18 cellular contexts compared by ENCODE assay signal in genomic region chr9:121292801-121293241, GRCh38. TPM values are rescaled to one million over a fixed set of nuclear protein-coding genes. Genes with fewer than 3 reads are reported as not detected.
A peak's percentile ranks its signal among the peaks of the same experiment; 100 is the strongest.
DNase-seq lines count a peak whose midpoint lies in the region; ATAC-seq and TF ChIP-seq lines count a peak whose summit lies in the region.
"Had no signal": no experiment of that assay in that cellular context is flagged by ENCODE, and none has a peak within 500 bp of the region (broad histone marks: within the 10 kb centered on the region; RNA-seq: fewer than 3 reads in every experiment).

No MANE protein-coding gene starts in this region.

- H3K4me1 ChIP-seq in esophagus muscularis mucosa (peaks cover 92 to 100% (median 100%) of the 10 kb centered on the region in 4 donors), tibial artery (peaks cover 22 to 100% (median 83%) of the 10 kb centered on the region in 4 donors)

- H3K4me3 Mint-ChIP-seq in activated naive CD4-positive, alpha-beta T cell treated with anti-CD3 and anti-CD28 coated beads, Interleukin-2, amount 10 ng/mL, durations not matched to agents 7 days and 5 days: no peak overlapping the region
- H3K4me3 Mint-ChIP-seq in activated naive CD4-positive, alpha-beta T cell treated with anti-CD3 and anti-CD28 coated beads for 36 hours: no peak overlapping the region
- H3K4me3 Mint-ChIP-seq in stimulated activated effector memory CD8-positive, alpha-beta T cell treated with anti-CD3 and anti-CD28 coated beads, Interleukin-12 subunit alpha, Interleukin-12 subunit beta, amount 100 ng/mL, for 72 hours: no peak overlapping the region
- H3K4me3 Mint-ChIP-seq: CD14-positive monocyte; T-helper 1 cell treated with Interleukin-12 subunit alpha and Interleukin-12 subunit beta and Interleukin-4 antibody, amounts not matched to agents 30 μg/mL and 1 μg/mL, for 36 hours had no signal

- CTCF ChIA-PET in activated naive CD4-positive, alpha-beta T cell treated with anti-CD3 and anti-CD28 coated beads, Interleukin-2, amount 10 ng/mL, durations not matched to agents 7 days and 5 days (lab: Charles Lee): no interaction called here
- CTCF ChIA-PET in activated naive CD4-positive, alpha-beta T cell treated with anti-CD3 and anti-CD28 coated beads for 36 hours (lab: Charles Lee): no interaction called here

- no peak overlapping the region for H3K27ac Mint-ChIP-seq in activated naive CD4-positive, alpha-beta T cell treated with anti-CD3 and anti-CD28 coated beads, Interleukin-2, amount 10 ng/mL, durations not matched to agents 7 days and 5 days
- H3K27ac Mint-ChIP-seq in activated naive CD4-positive, alpha-beta T cell treated with anti-CD3 and anti-CD28 coated beads for 36 hours: no peak overlapping the region
- H3K27ac Mint-ChIP-seq in stimulated activated effector memory CD8-positive, alpha-beta T cell treated with anti-CD3 and anti-CD28 coated beads, Interleukin-12 subunit alpha, Interleukin-12 subunit beta, amount 100 ng/mL, for 72 hours: no peak overlapping the region
- H3K27ac Mint-ChIP-seq: progenitor cell of endocrine pancreas; T-helper 1 cell treated with Interleukin-12 subunit alpha and Interleukin-12 subunit beta and Interleukin-4 antibody, amounts not matched to agents 30 μg/mL and 1 μg/mL, for 36 hours had no signal

- H3K9me3 ChIP-seq in esophagus muscularis mucosa (no peaks in the 10 kb centered on the region), tibial artery (no peaks in the 10 kb centered on the region)

- peaks cover 0 to 9% (median 0%) of the 10 kb centered on the region in 4 donors for H3K36me3 ChIP-seq in esophagus muscularis mucosa
- peaks cover 0 to 8% (median 6%) of the 10 kb centered on the region in 3 donors for H3K36me3 ChIP-seq in tibial artery

- ATAC-seq in stimulated activated effector memory CD8-positive, alpha-beta T cell treated with anti-CD3 and anti-CD28 coated beads, Interleukin-12 subunit alpha, Interleukin-12 subunit beta, amount 100 ng/mL, for 72 hours: no peak
- ATAC-seq: esophagus mucosa had no signal

- TF ChIP-seq POLR2A in esophagus muscularis mucosa (IDR thresholded peaks at IDR 0.05; ENCODE audit: low read depth): no peak

- no peaks in the 10 kb centered on the region for H3K9me3 Mint-ChIP-seq in activated naive CD4-positive, alpha-beta T cell treated with anti-CD3 and anti-CD28 coated beads, Interleukin-2, amount 10 ng/mL, durations not matched to agents 7 days and 5 days
- H3K9me3 Mint-ChIP-seq in activated naive CD4-positive, alpha-beta T cell treated with anti-CD3 and anti-CD28 coated beads for 36 hours: no peaks in the 10 kb centered on the region
- H3K9me3 Mint-ChIP-seq in stimulated activated effector memory CD8-positive, alpha-beta T cell treated with anti-CD3 and anti-CD28 coated beads, Interleukin-12 subunit alpha, Interleukin-12 subunit beta, amount 100 ng/mL, for 72 hours: no peaks in the 10 kb centered on the region
- H3K9me3 Mint-ChIP-seq: T-helper 1 cell treated with Interleukin-12 subunit alpha and Interleukin-12 subunit beta and Interleukin-4 antibody, amounts not matched to agents 30 μg/mL and 1 μg/mL, for 36 hours had no signal

- no peaks in the 10 kb centered on the region for H3K4me1 Mint-ChIP-seq in activated naive CD4-positive, alpha-beta T cell treated with anti-CD3 and anti-CD28 coated beads, Interleukin-2, amount 10 ng/mL, durations not matched to agents 7 days and 5 days
- no peaks in the 10 kb centered on the region for H3K4me1 Mint-ChIP-seq in activated naive CD4-positive, alpha-beta T cell treated with anti-CD3 and anti-CD28 coated beads for 36 hours (ENCODE audit: low read depth)
- no peaks in the 10 kb centered on the region for H3K4me1 Mint-ChIP-seq in stimulated activated effector memory CD8-positive, alpha-beta T cell treated with anti-CD3 and anti-CD28 coated beads, Interleukin-12 subunit alpha, Interleukin-12 subunit beta, amount 100 ng/mL, for 72 hours

- H3K27ac ChIP-seq in esophagus muscularis mucosa (replicated peaks in 1 of 4) (peak overlapping the region; percentile 93 to 99 (median 95)), tibial artery (peak overlapping the region; percentile 92 to 95)

- peak overlapping the region in 1 of 4 donors; percentile 34 for H3K4me3 ChIP-seq in esophagus muscularis mucosa
- no peak overlapping the region for H3K4me3 ChIP-seq in tibial artery

- no peak for TF ChIP-seq EP300 in esophagus muscularis mucosa (IDR thresholded peaks at IDR 0.05)

- intact Hi-C loops in activated naive CD4-positive, alpha-beta T cell treated with anti-CD3 and anti-CD28 coated beads for 36 hours (cut with micrococcal nuclease): no loop called here
- intact Hi-C loops in esophagus muscularis mucosa (cut with DNase I) (no loop called here), tibial artery (cut with DNase I; ENCODE audit: low total_unique reads) (no loop called here)

- no peak for TF ChIP-seq CTCF in esophagus muscularis mucosa (IDR thresholded peaks at IDR 0.05)
- TF ChIP-seq CTCF in tibial artery (IDR thresholded peaks at IDR 0.05): no peak
- no peak for TF ChIP-seq CTCF in GM10266 (IDR thresholded peaks at IDR 0.05; ENCODE audit: control insufficient read depth, insufficient read depth, low read depth, missing control alignments)

- WGBS in esophagus muscularis mucosa: 67% methylated on average over 6 of the region's 6 CpGs

- peaks cover 7% of the 10 kb centered on the region for H3K27me3 Mint-ChIP-seq in activated naive CD4-positive, alpha-beta T cell treated with anti-CD3 and anti-CD28 coated beads, Interleukin-2, amount 10 ng/mL, durations not matched to agents 7 days and 5 days
- no peaks in the 10 kb centered on the region for H3K27me3 Mint-ChIP-seq in activated naive CD4-positive, alpha-beta T cell treated with anti-CD3 and anti-CD28 coated beads for 36 hours (ENCODE audit: low read depth)
- H3K27me3 Mint-ChIP-seq: progenitor cell of endocrine pancreas had no signal

- no peaks in the 10 kb centered on the region for H3K36me3 Mint-ChIP-seq in activated naive CD4-positive, alpha-beta T cell treated with anti-CD3 and anti-CD28 coated beads, Interleukin-2, amount 10 ng/mL, durations not matched to agents 7 days and 5 days
- H3K36me3 Mint-ChIP-seq in activated naive CD4-positive, alpha-beta T cell treated with anti-CD3 and anti-CD28 coated beads for 36 hours (ENCODE audit: low read depth): no peaks in the 10 kb centered on the region
- H3K36me3 Mint-ChIP-seq in stimulated activated effector memory CD8-positive, alpha-beta T cell treated with anti-CD3 and anti-CD28 coated beads, Interleukin-12 subunit alpha, Interleukin-12 subunit beta, amount 100 ng/mL, for 72 hours: no peaks in the 10 kb centered on the region

- peak; percentile 1 for DNase-seq in activated naive CD4-positive, alpha-beta T cell treated with anti-CD3 and anti-CD28 coated beads, Interleukin-2, amount 10 ng/mL, durations not matched to agents 7 days and 5 days
- no peak for DNase-seq in activated naive CD4-positive, alpha-beta T cell treated with anti-CD3 and anti-CD28 coated beads for 36 hours
- DNase-seq in esophagus muscularis mucosa (ENCODE audit: extremely low spot score) (no peak), nucleus accumbens (lab: John Stamatoyannopoulos, UW) (peak in 36 of 56 donors; percentile 24 to 80 (median 60)), tibial artery (peak in 1 of 2 donors; percentile 53), GM10266 (ENCODE audit: extremely low spot score) (no peak)
- DNase-seq in stimulated activated effector memory CD8-positive, alpha-beta T cell treated with anti-CD3 and anti-CD28 coated beads, Interleukin-12 subunit alpha, Interleukin-12 subunit beta, amount 100 ng/mL, for 72 hours (ENCODE audit: low spot score in 2 of 2): no peak
- no peak for DNase-seq in stimulated activated CD4-positive, alpha-beta T cell treated with anti-CD3 and anti-CD28 coated beads, Interleukin-2, amount 100 ng/mL, for 24 hours
- DNase-seq: 8988T; activated CD4-positive, CD25-positive, alpha-beta regulatory T cell; activated effector memory CD4-positive, alpha-beta T cell treated with anti-CD3 and anti-CD28 coated beads, Interleukin-2, amount 50 U/mL, for 16 hours; dermis blood vessel endothelial cell; NCI-H1930; NCI-H446 had no signal

- H3K27me3 ChIP-seq in esophagus muscularis mucosa: no peaks in the 10 kb centered on the region
- H3K27me3 ChIP-seq in tibial artery: no peaks in the 10 kb centered on the region

RNA-seq across cellular contexts. Expression of gene GSN, which starts 24.9 kb away (rescaled TPM):
- 1 to 10 TPM; 1.1 to 1.2 TPM for total RNA-seq in activated naive CD4-positive, alpha-beta T cell treated with anti-CD3 and anti-CD28 coated beads for 36 hours
- 1,000 to 10,000 TPM; 2,509 to 3,811 (median 3,170) TPM for total RNA-seq in esophagus muscularis mucosa

Comparison
In these comparisons a context has a peak if more than half of its experiments do, and no peak if none do; other contexts are left out.
1. DNase-seq: peak in activated naive CD4-positive, alpha-beta T cell treated with anti-CD3 and anti-CD28 coated beads, Interleukin-2, amount 10 ng/mL, durations not matched to agents 7 days and 5 days (single experiment) and nucleus accumbens (36 of 56); none in activated naive CD4-positive, alpha-beta T cell treated with anti-CD3 and anti-CD28 coated beads for 36 hours (single experiment), esophagus muscularis mucosa (single experiment), stimulated activated effector memory CD8-positive, alpha-beta T cell treated with anti-CD3 and anti-CD28 coated beads, Interleukin-12 subunit alpha, Interleukin-12 subunit beta, amount 100 ng/mL, for 72 hours (0 of 2), GM10266 (single experiment) and stimulated activated CD4-positive, alpha-beta T cell treated with anti-CD3 and anti-CD28 coated beads, Interleukin-2, amount 100 ng/mL, for 24 hours (0 of 2).
2. RNA of gene GSN, which starts 24.9 kb away (total RNA-seq): 2,509 to 3,811 TPM in esophagus muscularis mucosa; 1.1 to 1.2 TPM in activated naive CD4-positive, alpha-beta T cell treated with anti-CD3 and anti-CD28 coated beads for 36 hours; every median in the first group is over 1,000 times any median in the second.